Comparison of ENCODE assay signal across 20 cellular contexts in the genomic region with DNA sequence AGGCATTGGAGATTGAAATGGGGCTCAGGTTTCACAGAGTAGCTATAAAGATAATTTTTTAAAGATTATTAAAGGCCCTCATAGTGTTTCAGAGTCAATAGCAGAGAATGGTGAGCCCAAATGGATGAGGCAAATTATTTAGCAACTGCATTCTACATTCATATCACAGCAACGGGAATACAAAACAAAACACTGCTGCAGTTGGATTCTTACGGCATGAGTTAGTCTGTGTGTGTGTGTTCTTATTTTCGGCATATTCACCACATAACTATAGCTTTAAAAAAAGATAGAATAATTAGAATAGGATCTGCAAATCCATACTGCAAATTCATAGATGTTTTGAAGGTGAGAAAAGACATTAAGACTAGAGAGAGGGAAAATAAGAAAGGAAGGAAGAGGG.
A peak's percentile ranks its signal among the peaks of the same experiment; 100 is the strongest.
DNase-seq lines count a peak whose midpoint lies in the region; ATAC-seq and TF ChIP-seq lines count a peak whose summit lies in the region.
"Had no signal": no experiment of that assay in that cellular context is flagged by ENCODE, and none has a peak within 500 bp of the region (broad histone marks: within the 10 kb centered on the region; RNA-seq: fewer than 3 reads in every experiment).

No MANE protein-coding gene starts in this region.

- H2AFZ ChIP-seq in fibroblast of lung (ENCODE audit: low read length), result no peak overlapping the region

- H3K9ac ChIP-seq in fibroblast of lung (ENCODE audit: insufficient read depth, low read length) (no peak overlapping the region), rectal smooth muscle tissue (ENCODE audit: low read length) (no peak overlapping the region)
- H3K9ac ChIP-seq: BLaER1 treated with 17β-estradiol and CSF1 and Interleukin-3, amounts not matched to agents 10 nM and 100 nM had no signal

- H3K4me3 ChIP-seq in fibroblast of lung (replicated peaks in 1 of 4; ENCODE audit: control extremely low read depth in 1 of 4, insufficient read depth in 1 of 4, low read depth in 3 of 4, low read length in 4 of 4), result no peak overlapping the region
- H3K4me3 ChIP-seq in rectal smooth muscle tissue (ENCODE audit: low read length), result no peak overlapping the region
- H3K4me3 ChIP-seq: BLaER1 treated with 17β-estradiol and CSF1 and Interleukin-3, amounts not matched to agents 10 nM and 100 nM had no signal

- no peaks in the 10 kb centered on the region for H3K36me3 ChIP-seq in fibroblast of lung (ENCODE audit: control insufficient read depth, insufficient read depth, low read length)
- no peaks in the 10 kb centered on the region for H3K36me3 ChIP-seq in rectal smooth muscle tissue (ENCODE audit: control insufficient read depth, insufficient read depth, low read length)
- H3K36me3 ChIP-seq: BLaER1 treated with 17β-estradiol and CSF1 and Interleukin-3, amounts not matched to agents 10 nM and 100 nM had no signal

- H3K79me2 ChIP-seq in fibroblast of lung (ENCODE audit: control insufficient read depth, insufficient read depth, low read length), result no peaks in the 10 kb centered on the region

- H3K4me1 ChIP-seq in fibroblast of lung (ENCODE audit: control insufficient read depth, extremely low read depth, insufficient read depth, low read length) (no peaks in the 10 kb centered on the region), rectal smooth muscle tissue (ENCODE audit: control insufficient read depth, insufficient read depth, low read length) (peaks cover 13% of the 10 kb centered on the region)
- H3K4me1 ChIP-seq: BLaER1 treated with 17β-estradiol and CSF1 and Interleukin-3, amounts not matched to agents 10 nM and 100 nM had no signal

- no peaks in the 10 kb centered on the region for H3K27me3 ChIP-seq in fibroblast of lung (ENCODE audit: control insufficient read depth, insufficient read depth, low read length)
- H3K27me3 ChIP-seq in rectal smooth muscle tissue (ENCODE audit: control insufficient read depth, insufficient read depth, low read length), result no peaks in the 10 kb centered on the region
- H3K27me3 ChIP-seq: BLaER1 treated with 17β-estradiol and CSF1 and Interleukin-3, amounts not matched to agents 10 nM and 100 nM had no signal

- no peak for ATAC-seq in stimulated activated naive CD8-positive, alpha-beta T cell treated with anti-CD3 and anti-CD28 coated beads, Interleukin-15, Interleukin-2, amounts not matched to agents 100 U/mL and 50 U/mL, for 24 hours
- ATAC-seq: sciatic nerve; stimulated activated naive CD8-positive, alpha-beta T cell treated with anti-CD3 and anti-CD28 coated beads, Interleukin-15, amount 100 ng/mL, for 72 hours; T-helper 17 cell had no signal

- peak; percentile 63 for DNase-seq in AG09319 (ENCODE audit: extremely low read depth, low read depth)
- peak; percentile 63 for DNase-seq in RPMI7951 (ENCODE audit: low read depth)
- DNase-seq in fibroblast of lung (ENCODE audit: low read depth in 2 of 2), result peak; percentile 78 to 87
- no peak for DNase-seq in GM13976 (ENCODE audit: low spot score)
- no peak for DNase-seq in stimulated activated naive CD8-positive, alpha-beta T cell treated with anti-CD3 and anti-CD28 coated beads, Interleukin-15, Interleukin-2, amounts not matched to agents 100 U/mL and 50 U/mL, for 24 hours
- no peak for DNase-seq in erythroblast (lab: John Stamatoyannopoulos, UW)
- no peak for DNase-seq in occipital lobe (lab: John Stamatoyannopoulos, UW)
- DNase-seq: activated CD4-positive, CD25-positive, alpha-beta regulatory T cell treated with anti-CD3 and anti-CD28 coated beads, Interleukin-2, amount 50 U/mL, for 72 hours; activated naive CD4-positive, alpha-beta T cell treated with anti-CD3 and anti-CD28 coated beads, Interleukin-2, amount 10 ng/mL, durations not matched to agents 7 days and 5 days; DMS79 treated with DMSO at 0.1 percent for 48 hours; Kasumi-1; NCI-H187; NCI-H526; nephron progenitor cell; RPMI8226; stimulated activated naive CD8-positive, alpha-beta T cell treated with anti-CD3 and anti-CD28 coated beads, Interleukin-15, amount 100 ng/mL, for 72 hours; T-helper 17 cell had no signal

- H3K27ac ChIP-seq in fibroblast of lung (ENCODE audit: insufficient read depth, low read length), result no peak overlapping the region
- H3K27ac ChIP-seq in rectal smooth muscle tissue (ENCODE audit: low read depth, low read length), result peak overlapping the region; percentile 59
- H3K27ac ChIP-seq: BLaER1 treated with 17β-estradiol and CSF1 and Interleukin-3, amounts not matched to agents 10 nM and 100 nM had no signal

- H4K20me1 ChIP-seq in fibroblast of lung (ENCODE audit: control insufficient read depth, extremely low read depth, insufficient read depth, low read length), result no peaks in the 10 kb centered on the region
- H4K20me1 ChIP-seq: BLaER1 treated with 17β-estradiol and CSF1 and Interleukin-3, amounts not matched to agents 10 nM and 100 nM had no signal

- in situ Hi-C loops in GM13976 (cut with MboI; ENCODE audit: low sequenced_read_pairs, unreplicated experiment), result no loop called here

- H3K4me2 ChIP-seq in fibroblast of lung (ENCODE audit: extremely low read depth, insufficient read depth, low read length), result no peak overlapping the region
- H3K4me2 ChIP-seq: BLaER1 treated with 17β-estradiol and CSF1 and Interleukin-3, amounts not matched to agents 10 nM and 100 nM had no signal

- TF ChIP-seq CTCF in AG09319 (IDR thresholded peaks at IDR 0.05; ENCODE audit: low read depth, low read length), result no peak
- TF ChIP-seq CTCF in fibroblast of lung (conservative IDR thresholded peaks at IDR 0.05 in 1 of 2, IDR thresholded peaks at IDR 0.05 in 1 of 2; ENCODE audit: low read depth in 1 of 2, low read length in 2 of 2), result no peak
- no peak for TF ChIP-seq CTCF in GM13976 (IDR thresholded peaks at IDR 0.05; ENCODE audit: borderline replicate concordance, control extremely low read depth, extremely low read depth, insufficient read depth, missing control alignments)

- H3K9me3 ChIP-seq in fibroblast of lung (ENCODE audit: control insufficient read depth, insufficient read depth, low read depth, low read length), result no peaks in the 10 kb centered on the region
- H3K9me3 ChIP-seq: BLaER1 treated with 17β-estradiol and CSF1 and Interleukin-3, amounts not matched to agents 10 nM and 100 nM had no signal

- no peak for TF ChIP-seq POLR2A in erythroblast (IDR thresholded peaks at IDR 0.05; ENCODE audit: low read length)

Comparison
In these comparisons a context has a peak if more than half of its experiments do, and no peak if none do; other contexts are left out.
1. DNase-seq: peak in AG09319 (single experiment), RPMI7951 (single experiment) and fibroblast of lung (2 of 2); none in GM13976 (single experiment), stimulated activated naive CD8-positive, alpha-beta T cell treated with anti-CD3 and anti-CD28 coated beads, Interleukin-15, Interleukin-2, amounts not matched to agents 100 U/mL and 50 U/mL, for 24 hours (single experiment), erythroblast (0 of 2) and occipital lobe (single experiment).